In the genomic region with DNA sequence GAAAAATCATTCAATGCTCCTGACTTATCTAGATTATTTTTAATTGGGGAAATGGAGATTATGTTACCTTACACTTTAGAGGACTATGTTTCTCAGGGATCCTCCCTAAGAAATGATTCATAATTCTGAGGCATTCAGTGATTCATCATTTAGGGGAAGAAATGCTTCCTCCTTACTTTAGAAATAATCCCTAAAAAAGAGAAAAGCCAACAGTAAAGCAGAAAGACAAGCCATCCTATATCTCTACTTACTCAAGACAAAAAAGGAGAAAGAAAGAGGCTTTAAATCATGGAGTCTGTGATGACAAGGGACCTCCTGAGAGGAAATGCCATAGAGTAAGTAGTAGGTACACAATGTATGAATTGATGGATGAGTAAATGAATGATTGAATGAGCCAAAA, we compare ENCODE assay signal across 23 cellular contexts.
DNase-seq lines count a peak whose midpoint lies in the region; ATAC-seq and TF ChIP-seq lines count a peak whose summit lies in the region.
"Had no signal": no experiment of that assay in that cellular context is flagged by ENCODE, and none has a peak within 500 bp of the region (broad histone marks: within the 10 kb centered on the region; RNA-seq: fewer than 3 reads in every experiment).

No MANE protein-coding gene starts in this region.

- H3K4me2 ChIP-seq in mesenchymal stem cell (ENCODE audit: low read length, poor library complexity, severe bottlenecking) (no peak overlapping the region), H9 (ENCODE audit: insufficient read depth, insufficient read length, low read length) (no peak overlapping the region)

- no peak for ATAC-seq in GM21515 (IDR thresholded peaks at IDR 0.05; ENCODE audit: unreplicated experiment)
- no peak for ATAC-seq in HG02642 (IDR thresholded peaks at IDR 0.05; ENCODE audit: poor library complexity, unreplicated experiment)
- ATAC-seq: activated naive CD4-positive, alpha-beta T cell treated with anti-CD3 and anti-CD28 coated beads, Interleukin-2, amount 50 U/mL, for 72 hours; gastroesophageal sphincter; left ventricle myocardium superior; psoas muscle; stimulated activated naive CD8-positive, alpha-beta T cell treated with anti-CD3 and anti-CD28 coated beads, Interleukin-15, amount 100 ng/mL, for 72 hours; upper lobe of right lung had no signal

- H3K27me3 Mint-ChIP-seq in H9 (ENCODE audit: low read depth): no peaks in the 10 kb centered on the region
- H3K27me3 Mint-ChIP-seq: stimulated activated naive CD8-positive, alpha-beta T cell treated with anti-CD3 and anti-CD28 coated beads, Interleukin-15, amount 100 ng/mL, for 72 hours had no signal

- H4K5ac ChIP-seq in H9 (ENCODE audit: insufficient read length, low read depth, low read length): no peak overlapping the region

- TF ChIP-seq CTCF in AG10803 (conservative IDR thresholded peaks at IDR 0.05; ENCODE audit: low read length) (no peak), H9 (conservative IDR thresholded peaks at IDR 0.05) (no peak)

- no peaks in the 10 kb centered on the region for H3K36me3 ChIP-seq in mesenchymal stem cell (ENCODE audit: control insufficient read depth in 1 of 2, insufficient read depth in 2 of 2, low read depth in 1 of 2, low read length in 2 of 2)
- H3K36me3 ChIP-seq: BLaER1 treated with 17β-estradiol and CSF1 and Interleukin-3, amounts not matched to agents 10 nM and 100 nM; gastroesophageal sphincter; upper lobe of right lung had no signal

- H3K4ac ChIP-seq in mesenchymal stem cell (ENCODE audit: low read depth in 1 of 2, low read length in 2 of 2) (no peak overlapping the region), H9 (ENCODE audit: low read depth, low read length) (no peak overlapping the region)

- peak overlapping the region; percentile 16 for H3K9ac ChIP-seq in mesenchymal stem cell (ENCODE audit: low read length)
- H3K9ac ChIP-seq in H9 (ENCODE audit: extremely low read depth, insufficient read length, low read length): no peak overlapping the region
- H3K9ac ChIP-seq: BLaER1 treated with 17β-estradiol and CSF1 and Interleukin-3, amounts not matched to agents 10 nM and 100 nM had no signal

- no peaks in the 10 kb centered on the region for H3K79me2 ChIP-seq in H9 (ENCODE audit: insufficient read depth, low read length)

- H3K9me3 ChIP-seq in mesenchymal stem cell (ENCODE audit: control insufficient read depth, low read length) (no peaks in the 10 kb centered on the region), H9 (ENCODE audit: control insufficient read depth, low read depth, low read length) (no peaks in the 10 kb centered on the region)
- H3K9me3 ChIP-seq: BLaER1 treated with 17β-estradiol and CSF1 and Interleukin-3, amounts not matched to agents 10 nM and 100 nM; gastroesophageal sphincter; psoas muscle; upper lobe of right lung had no signal

- no peaks in the 10 kb centered on the region for H3K79me1 ChIP-seq in mesenchymal stem cell (replicated peaks; ENCODE audit: low read length, poor library complexity, severe bottlenecking)
- no peaks in the 10 kb centered on the region for H3K79me1 ChIP-seq in H9 (ENCODE audit: insufficient read depth, low read depth, low read length, poor library complexity, severe bottlenecking)

- peaks cover 9% of the 10 kb centered on the region in 2 experiments for H3K4me1 Mint-ChIP-seq in H9
- H3K4me1 Mint-ChIP-seq: stimulated activated naive CD8-positive, alpha-beta T cell treated with anti-CD3 and anti-CD28 coated beads, Interleukin-15, amount 100 ng/mL, for 72 hours had no signal

- peak; percentile 9 for DNase-seq in AG10803 (ENCODE audit: low read depth)
- peak; percentile 36 for DNase-seq in NCI-H226
- DNase-seq in epithelial cell of prostate (ENCODE audit: low read depth, low spot score): no peak
- no peak for DNase-seq in mesenchymal stem cell
- no peak for DNase-seq in H9
- no peak for DNase-seq in GDM1 (lab: John Stamatoyannopoulos, UW)
- DNase-seq: activated CD4-positive, alpha-beta T cell treated with anti-CD3 and anti-CD28 coated beads for 4 hours; left ventricle myocardium superior; NCI-H146; NCI-H748 treated with DMSO at 0.1 percent for 48 hours; psoas muscle; SHP77 treated with DMSO at 0.1 percent for 48 hours; stimulated activated CD4-positive, alpha-beta T cell treated with anti-CD3 and anti-CD28 coated beads, Interleukin-2, amount 100 ng/mL, for 48 hours; stimulated activated naive CD8-positive, alpha-beta T cell treated with anti-CD3 and anti-CD28 coated beads, Interleukin-15, amount 100 ng/mL, for 72 hours; upper lobe of right lung had no signal

- no peak overlapping the region for H3K4me3 Mint-ChIP-seq in H9
- H3K4me3 Mint-ChIP-seq: neural crest cell; stimulated activated naive CD8-positive, alpha-beta T cell treated with anti-CD3 and anti-CD28 coated beads, Interleukin-15, amount 100 ng/mL, for 72 hours had no signal

- H3K27ac Mint-ChIP-seq in H9: no peak overlapping the region
- H3K27ac Mint-ChIP-seq: activated naive CD4-positive, alpha-beta T cell treated with anti-CD3 and anti-CD28 coated beads, Interleukin-2, amount 50 U/mL, for 72 hours; stimulated activated naive CD8-positive, alpha-beta T cell treated with anti-CD3 and anti-CD28 coated beads, Interleukin-15, amount 100 ng/mL, for 72 hours had no signal

- H4K20me1 ChIP-seq in H9 (ENCODE audit: control insufficient read depth, insufficient read depth, insufficient read length): no peaks in the 10 kb centered on the region
- H4K20me1 ChIP-seq: BLaER1 treated with 17β-estradiol and CSF1 and Interleukin-3, amounts not matched to agents 10 nM and 100 nM had no signal

- no peaks in the 10 kb centered on the region for H3K23me2 ChIP-seq in H9 (ENCODE audit: insufficient read length, low read depth, low read length, poor library complexity, severe bottlenecking)

- H2AK5ac ChIP-seq in mesenchymal stem cell (ENCODE audit: low read length, severe bottlenecking): no peak overlapping the region
- no peak overlapping the region for H2AK5ac ChIP-seq in H9 (ENCODE audit: insufficient read length, low read length)

- H4K8ac ChIP-seq in mesenchymal stem cell (ENCODE audit: low read length) (no peak overlapping the region), H9 (replicated peaks; ENCODE audit: insufficient read length, low read depth, low read length) (no peak overlapping the region)

- H3K27ac ChIP-seq in epithelial cell of prostate (peak overlapping the region; percentile 72), mesenchymal stem cell (ENCODE audit: low read length, poor library complexity, severe bottlenecking) (no peak overlapping the region), H9 (ENCODE audit: insufficient read length, low read depth, low read length) (no peak overlapping the region)
- H3K27ac ChIP-seq: BLaER1 treated with 17β-estradiol and CSF1 and Interleukin-3, amounts not matched to agents 10 nM and 100 nM; coronary artery; gastroesophageal sphincter; psoas muscle; skin epidermis; upper lobe of right lung had no signal

- H2BK20ac ChIP-seq in H9 (ENCODE audit: low read depth, low read length, poor library complexity, severe bottlenecking): no peak overlapping the region

- no peak overlapping the region for H2BK15ac ChIP-seq in mesenchymal stem cell (ENCODE audit: low read depth, poor library complexity, severe bottlenecking)
- H2BK15ac ChIP-seq in H9 (ENCODE audit: low read depth, low read length): no peak overlapping the region

- no peak overlapping the region for H3K18ac ChIP-seq in mesenchymal stem cell (ENCODE audit: low read depth in 1 of 2, low read length in 2 of 2)
- no peak overlapping the region for H3K18ac ChIP-seq in H9 (ENCODE audit: insufficient read length, low read depth, low read length)

- no peak overlapping the region for H2BK120ac ChIP-seq in mesenchymal stem cell (ENCODE audit: low read depth, low read length)
- no peak overlapping the region for H2BK120ac ChIP-seq in H9 (ENCODE audit: low read depth, low read length, poor library complexity, severe bottlenecking)

- H3K14ac ChIP-seq in mesenchymal stem cell (ENCODE audit: low read length in 2 of 2) (no peak overlapping the region), H9 (ENCODE audit: insufficient read depth, low read length) (no peak overlapping the region)

- H2BK5ac ChIP-seq in mesenchymal stem cell (ENCODE audit: low read depth, low read length, poor library complexity, severe bottlenecking): no peak overlapping the region
- no peak overlapping the region for H2BK5ac ChIP-seq in H9 (ENCODE audit: insufficient read length, low read length)

- H2AFZ ChIP-seq in mesenchymal stem cell (ENCODE audit: low read depth, low read length) (no peak overlapping the region), H9 (ENCODE audit: low read length) (no peak overlapping the region)

- H3K27me3 ChIP-seq in mesenchymal stem cell (ENCODE audit: control insufficient read depth in 1 of 2, insufficient read depth in 1 of 2, low read length in 2 of 2) (peaks cover 0 to 2% of the 10 kb centered on the region in 2 experiments), H9 (ENCODE audit: insufficient read depth, low read length) (no peaks in the 10 kb centered on the region)
- H3K27me3 ChIP-seq: BLaER1 treated with 17β-estradiol and CSF1 and Interleukin-3, amounts not matched to agents 10 nM and 100 nM; upper lobe of right lung had no signal

- H3K23ac ChIP-seq in mesenchymal stem cell (ENCODE audit: low read length in 2 of 2): no peak overlapping the region
- no peak overlapping the region for H3K23ac ChIP-seq in H9 (ENCODE audit: insufficient read length, low read depth, low read length)

- no peaks in the 10 kb centered on the region for H3K9me3 Mint-ChIP-seq in H9
- H3K9me3 Mint-ChIP-seq: neural crest cell had no signal

- H4K91ac ChIP-seq in mesenchymal stem cell (ENCODE audit: low read length): no peak overlapping the region
- no peak overlapping the region for H4K91ac ChIP-seq in H9 (ENCODE audit: insufficient read length, low read depth, low read length)

- H2BK12ac ChIP-seq in mesenchymal stem cell (ENCODE audit: low read length in 2 of 2) (no peak overlapping the region), H9 (ENCODE audit: insufficient read length, low read depth, low read length) (no peak overlapping the region)

- H3T11ph ChIP-seq in H9 (ENCODE audit: low read length): no peak overlapping the region

- H3K4me1 ChIP-seq in mesenchymal stem cell (ENCODE audit: control insufficient read depth, insufficient read depth, low read depth, low read length) (no peaks in the 10 kb centered on the region), H9 (ENCODE audit: insufficient read depth, low read length) (no peaks in the 10 kb centered on the region)
- H3K4me1 ChIP-seq: psoas muscle, upper lobe of right lung had no signal

- H3K36me3 Mint-ChIP-seq in H9 (ENCODE audit: insufficient read depth in 1 of 3, low read depth in 3 of 3): no peaks in the 10 kb centered on the region
- H3K36me3 Mint-ChIP-seq: activated naive CD4-positive, alpha-beta T cell treated with anti-CD3 and anti-CD28 coated beads, Interleukin-2, amount 50 U/mL, for 72 hours had no signal

- H3K56ac ChIP-seq in H9 (ENCODE audit: insufficient read length, low read depth, low read length): no peak overlapping the region

- H3K4me3 ChIP-seq in AG10803 (ENCODE audit: low read length) (no peak overlapping the region), mesenchymal stem cell (ENCODE audit: insufficient read depth in 1 of 2, low read depth in 1 of 2, low read length in 2 of 2) (no peak overlapping the region)
- H3K4me3 ChIP-seq: BLaER1 treated with 17β-estradiol and CSF1 and Interleukin-3, amounts not matched to agents 10 nM and 100 nM; coronary artery; gastroesophageal sphincter; psoas muscle; skin epidermis; upper lobe of right lung had no signal

Comparison
In these comparisons a context has a peak if more than half of its experiments do, and no peak if none do; other contexts are left out.
1. DNase-seq: peak in AG10803 (single experiment) and NCI-H226 (single experiment); none in epithelial cell of prostate (single experiment), mesenchymal stem cell (single experiment), H9 (single experiment) and GDM1 (single experiment).